In genomic region chr15:74374648-74375302, GRCh38 we compare ENCODE assay signal across 8 cellular contexts. TPM values are rescaled to one million over a fixed set of nuclear protein-coding genes. Genes with fewer than 3 reads are reported as not detected.
DNase-seq lines count a peak whose midpoint lies in the region; ATAC-seq and TF ChIP-seq lines count a peak whose summit lies in the region.

No MANE protein-coding gene starts in this region.

- POLR2A ChIA-PET in Caco-2 (lab: Charles Lee), result no interaction called here

- H3K9me3 ChIP-seq in Caco-2, result no peaks in the 10 kb centered on the region

- peak overlapping the region; percentile 77 for H3K4me3 ChIP-seq in Caco-2 (ENCODE audit: low read depth, low read length)

- BruUV-seq in Caco-2 (replicated peaks; lab: Mats Ljungman, UMichigan), result no TSS peak

- H3K27me3 Mint-ChIP-seq in Caco-2 (ENCODE audit: insufficient read depth, unreplicated experiment), result peaks cover 6% of the 10 kb centered on the region
- H3K27me3 Mint-ChIP-seq in brain, result peaks cover 39% of the 10 kb centered on the region
- H3K27me3 Mint-ChIP-seq in natural killer cell treated with Interleukin-12 subunit alpha and Interleukin-12 subunit beta and Interleukin-15 and Interleukin-18, amount 100 ng/mL, for 72 hours, result peaks cover 6 to 15% of the 10 kb centered on the region in 2 donors

- H3K4me1 Mint-ChIP-seq in Caco-2 (ENCODE audit: low read depth, unreplicated experiment) (no peaks in the 10 kb centered on the region), brain (peaks cover 23% of the 10 kb centered on the region)
- peaks cover 14 to 20% of the 10 kb centered on the region in 2 donors for H3K4me1 Mint-ChIP-seq in natural killer cell treated with Interleukin-12 subunit alpha and Interleukin-12 subunit beta and Interleukin-15 and Interleukin-18, amount 100 ng/mL, for 72 hours (ENCODE audit: low read depth in 2 of 2)

- H3K36me3 Mint-ChIP-seq in Caco-2 (ENCODE audit: insufficient read depth, unreplicated experiment) (no peaks in the 10 kb centered on the region), brain (no peaks in the 10 kb centered on the region)
- H3K36me3 Mint-ChIP-seq in natural killer cell treated with Interleukin-12 subunit alpha and Interleukin-12 subunit beta and Interleukin-15 and Interleukin-18, amount 100 ng/mL, for 72 hours, result no peaks in the 10 kb centered on the region

- H3K27me3 ChIP-seq in Caco-2 (replicated peaks; ENCODE audit: control insufficient read depth, insufficient read depth, low read length), result no peaks in the 10 kb centered on the region

- intact Hi-C loops in Caco-2 (cut with micrococcal nuclease; ENCODE audit: unreplicated experiment), result loop anchor here (1.0 to 5.0 kb wide), 6 partner anchors 64 to 394 kb away; partner anchors contain the start of gene CLK3

- ATAC-seq in HG02885 (IDR thresholded peaks at IDR 0.05; ENCODE audit: poor library complexity, unreplicated experiment), result peak; percentile 2
- ATAC-seq in natural killer cell treated with Interleukin-12 subunit alpha and Interleukin-12 subunit beta and Interleukin-15 and Interleukin-18, amount 100 ng/mL, for 72 hours, result no peak
- no peak for ATAC-seq in HG03097 (IDR thresholded peaks at IDR 0.05; ENCODE audit: low FRiP score, unreplicated experiment)
- no peak for ATAC-seq in GM18858 (IDR thresholded peaks at IDR 0.05; ENCODE audit: unreplicated experiment)

- no peak for DNase-seq in Caco-2
- no peak for DNase-seq in natural killer cell treated with Interleukin-12 subunit alpha and Interleukin-12 subunit beta and Interleukin-15 and Interleukin-18, amount 100 ng/mL, for 72 hours (ENCODE audit: low spot score)
- DNase-seq in NCI-H510A treated with DMSO at 0.1 percent for 48 hours (lab: John Stamatoyannopoulos, UW), result no peak
- no peak for DNase-seq in activated CD4-positive, CD25-positive, alpha-beta regulatory T cell (lab: John Stamatoyannopoulos, UW)

- H3K4me1 ChIP-seq in Caco-2, result peaks cover 9% of the 10 kb centered on the region

- no peaks in the 10 kb centered on the region for H3K36me3 ChIP-seq in Caco-2 (ENCODE audit: control insufficient read depth, insufficient read depth, low read length)

- H3K4me3 Mint-ChIP-seq in Caco-2 (ENCODE audit: unreplicated experiment) (peak overlapping the region; percentile 77), brain (peak overlapping the region; percentile 84 to 86 (median 86))
- peak overlapping the region; percentile 83 for H3K4me3 Mint-ChIP-seq in natural killer cell treated with Interleukin-12 subunit alpha and Interleukin-12 subunit beta and Interleukin-15 and Interleukin-18, amount 100 ng/mL, for 72 hours

- H3K27ac Mint-ChIP-seq in Caco-2 (ENCODE audit: unreplicated experiment) (no peak overlapping the region), brain (peak overlapping the region in 2 of 5 experiments; percentile 24 to 36)
- peak overlapping the region in 1 of 2 donors; percentile 28 for H3K27ac Mint-ChIP-seq in natural killer cell treated with Interleukin-12 subunit alpha and Interleukin-12 subunit beta and Interleukin-15 and Interleukin-18, amount 100 ng/mL, for 72 hours

- TF ChIP-seq CTCF in Caco-2 (IDR thresholded peaks at IDR 0.05; ENCODE audit: insufficient read depth in 1 of 2, low read depth in 1 of 2, low read length in 1 of 2, severe bottlenecking in 1 of 2, unreplicated experiment in 1 of 2) (peak; percentile 36 to 44), brain (conservative IDR thresholded peaks at IDR 0.05) (no peak)

- H3K9me3 Mint-ChIP-seq in Caco-2 (ENCODE audit: unreplicated experiment) (no peaks in the 10 kb centered on the region), brain (no peaks in the 10 kb centered on the region)
- no peaks in the 10 kb centered on the region for H3K9me3 Mint-ChIP-seq in natural killer cell treated with Interleukin-12 subunit alpha and Interleukin-12 subunit beta and Interleukin-15 and Interleukin-18, amount 100 ng/mL, for 72 hours

- CTCF ChIA-PET in Caco-2 (lab: Charles Lee), result interaction anchor here (0.6 to 1.5 kb wide), 19 partner anchors 14 to 1095 kb away, joined by 3 to 14 read pairs (median 3); partner anchors contain the start of genes ARID3B and UBL7

RNA-seq across cellular contexts. Expression of gene CYP11A1, which starts 7.3 kb away (rescaled TPM):
- 0.56 TPM in 1 of 2 replicates, not detected in the other for total RNA-seq in Caco-2 (2022)
- 1.1 TPM for polyA plus RNA-seq in brain (ENCODE audit: insufficient read depth, low read depth, low replicate concordance)
- 1 to 10 TPM in 1 of 2 donors, not detected in 1; 1.0 TPM for total RNA-seq in natural killer cell treated with Interleukin-12 subunit alpha and Interleukin-12 subunit beta and Interleukin-15 and Interleukin-18, amount 100 ng/mL, for 72 hours

RNA-seq across cellular contexts. Expression of gene SEMA7A, which starts 59.0 kb away (rescaled TPM):
- total RNA-seq in Caco-2 (2022), result 31.4 and 38.1 TPM in 2 replicates
- polyA plus RNA-seq in brain (ENCODE audit: insufficient read depth, low read depth, low replicate concordance), result 22.2 TPM
- total RNA-seq in natural killer cell treated with Interleukin-12 subunit alpha and Interleukin-12 subunit beta and Interleukin-15 and Interleukin-18, amount 100 ng/mL, for 72 hours, result 10 to 100 TPM; 32.1 to 40.8 TPM

Comparison
In these comparisons a context has a peak if more than half of its experiments do, and no peak if none do; other contexts are left out.
1. CTCF ChIP-seq: peak in Caco-2 (2 of 2); none in brain (0 of 2).
2. Peak in every context shown above with its lines, with median percentiles within 50 percentile points of each other: H3K4me3 Mint-ChIP-seq.